ENCODE assay signal across 8 cellular contexts in the genomic region with DNA sequence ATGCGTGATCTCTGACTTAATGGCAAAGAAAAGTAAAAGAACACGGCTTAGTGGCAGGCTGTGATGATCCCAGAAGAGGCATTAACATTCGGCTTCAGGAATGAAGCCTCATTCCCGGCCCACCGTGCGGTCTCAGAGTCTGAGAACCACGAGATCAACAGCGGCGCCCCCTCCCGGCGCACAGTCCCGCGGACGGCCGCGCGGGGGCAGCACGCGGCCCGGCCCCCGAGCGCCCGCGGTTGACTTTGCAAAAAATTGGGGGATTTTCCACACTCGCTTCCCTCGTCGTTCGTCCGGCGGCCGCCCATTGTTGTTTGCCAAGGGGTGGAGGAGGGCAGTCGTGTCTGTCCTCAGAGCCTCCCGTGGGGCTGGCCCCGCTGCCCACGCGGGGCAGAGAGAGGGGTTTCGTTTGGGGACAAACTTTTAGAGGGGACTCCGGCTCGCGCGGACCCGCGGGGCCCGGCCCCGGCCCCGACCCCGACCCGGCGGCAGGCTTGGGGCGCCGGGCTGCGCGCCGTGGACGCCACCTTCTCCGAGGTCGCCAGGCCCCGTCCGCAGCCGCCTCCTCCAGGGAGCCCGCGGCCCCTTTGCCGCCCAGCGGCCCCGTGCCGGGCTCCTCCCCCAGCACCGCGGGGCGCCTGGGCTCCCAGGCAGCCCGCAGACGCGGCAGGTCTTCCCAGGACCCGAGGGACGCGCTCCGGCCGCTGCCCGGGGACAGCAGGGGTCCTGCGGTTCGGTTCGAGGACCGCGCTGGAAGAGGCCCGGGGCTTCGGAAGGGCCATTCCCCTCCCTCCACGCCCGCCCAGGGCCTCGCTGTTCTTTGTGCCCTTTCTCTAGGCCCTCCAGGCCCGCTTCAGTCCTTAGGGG. TPM values are rescaled to one million over a fixed set of nuclear protein-coding genes. Genes with fewer than 3 reads are reported as not detected.
DNase-seq lines count a peak whose midpoint lies in the region; ATAC-seq and TF ChIP-seq lines count a peak whose summit lies in the region.

No MANE protein-coding gene starts in this region.

- peak; percentile 91 for DNase-seq in ELF-1 (ENCODE audit: low read depth, low spot score)
- DNase-seq in SIG-M5 (lab: John Stamatoyannopoulos, UW): peak; percentile 3
- DNase-seq in activated gamma-delta T cell treated with anti-CD3 and anti-CD28 coated beads, Interleukin-2, amount 50 U/mL, for 16 hours (ENCODE audit: low read depth): peak; percentile 67
- DNase-seq in germinal center (ENCODE audit: low spot score): peak; percentile 89
- DNase-seq in omental fat pad (ENCODE audit: low spot score): peak; percentile 74

- peak in 2 of 3 donors; percentile 38 to 82 for TF ChIP-seq CTCF in omental fat pad (IDR thresholded peaks at IDR 0.05)

- peak overlapping the region; percentile 7 for H3K27ac ChIP-seq in temporal lobe (ENCODE audit: low read depth, low read length)

- peak; percentile 79 for TF ChIP-seq RAD21 in Ishikawa (IDR thresholded peaks at IDR 0.05; ENCODE audit: low read depth)

- ATAC-seq in GM21717 (IDR thresholded peaks at IDR 0.05; ENCODE audit: unreplicated experiment) (peak; percentile 54), omental fat pad (ENCODE audit: low FRiP score) (peak; percentile 83)

- TF ChIP-seq EP300 in Ishikawa (IDR thresholded peaks at IDR 0.05; ENCODE audit: borderline replicate concordance): peak; percentile 49; the same call in 1 of the 2 replicates

TF ChIP-seq in Ishikawa, 13 proteins besides CTCF, POLR2A, EP300 and RAD21:
- TF ChIP-seq YY1 (IDR thresholded peaks at IDR 0.05; ENCODE audit: low read depth) (peak; percentile 29; the same call in 1 of the 2 replicates), CEBPB (IDR thresholded peaks at IDR 0.05) (peak; percentile 1; the same call in 1 of the 2 replicates), TEAD4 (IDR thresholded peaks at IDR 0.05) (peak; percentile 63), TCF12 (IDR thresholded peaks at IDR 0.05; ENCODE audit: low read depth) (no peak), TAF1 (IDR thresholded peaks at IDR 0.05; ENCODE audit: low read depth) (peak; percentile 59; the same call in 1 of the 2 replicates), EGR1 (IDR thresholded peaks at IDR 0.05) (peak; percentile 33; the same call in 1 of the 2 replicates), ZBTB7A (IDR thresholded peaks at IDR 0.05; ENCODE audit: low read depth) (peak; percentile 65), FOXM1 (IDR thresholded peaks at IDR 0.05; ENCODE audit: borderline replicate concordance, low read depth) (no peak)
- TF ChIP-seq, protein P1, sequence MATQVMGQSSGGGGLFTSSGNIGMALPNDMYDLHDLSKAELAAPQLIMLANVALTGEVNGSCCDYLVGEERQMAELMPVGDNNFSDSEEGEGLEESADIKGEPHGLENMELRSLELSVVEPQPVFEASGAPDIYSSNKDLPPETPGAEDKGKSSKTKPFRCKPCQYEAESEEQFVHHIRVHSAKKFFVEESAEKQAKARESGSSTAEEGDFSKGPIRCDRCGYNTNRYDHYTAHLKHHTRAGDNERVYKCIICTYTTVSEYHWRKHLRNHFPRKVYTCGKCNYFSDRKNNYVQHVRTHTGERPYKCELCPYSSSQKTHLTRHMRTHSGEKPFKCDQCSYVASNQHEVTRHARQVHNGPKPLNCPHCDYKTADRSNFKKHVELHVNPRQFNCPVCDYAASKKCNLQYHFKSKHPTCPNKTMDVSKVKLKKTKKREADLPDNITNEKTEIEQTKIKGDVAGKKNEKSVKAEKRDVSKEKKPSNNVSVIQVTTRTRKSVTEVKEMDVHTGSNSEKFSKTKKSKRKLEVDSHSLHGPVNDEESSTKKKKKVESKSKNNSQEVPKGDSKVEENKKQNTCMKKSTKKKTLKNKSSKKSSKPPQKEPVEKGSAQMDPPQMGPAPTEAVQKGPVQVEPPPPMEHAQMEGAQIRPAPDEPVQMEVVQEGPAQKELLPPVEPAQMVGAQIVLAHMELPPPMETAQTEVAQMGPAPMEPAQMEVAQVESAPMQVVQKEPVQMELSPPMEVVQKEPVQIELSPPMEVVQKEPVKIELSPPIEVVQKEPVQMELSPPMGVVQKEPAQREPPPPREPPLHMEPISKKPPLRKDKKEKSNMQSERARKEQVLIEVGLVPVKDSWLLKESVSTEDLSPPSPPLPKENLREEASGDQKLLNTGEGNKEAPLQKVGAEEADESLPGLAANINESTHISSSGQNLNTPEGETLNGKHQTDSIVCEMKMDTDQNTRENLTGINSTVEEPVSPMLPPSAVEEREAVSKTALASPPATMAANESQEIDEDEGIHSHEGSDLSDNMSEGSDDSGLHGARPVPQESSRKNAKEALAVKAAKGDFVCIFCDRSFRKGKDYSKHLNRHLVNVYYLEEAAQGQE (IDR thresholded peaks at IDR 0.05; ENCODE audit: low read depth): no peak
- TF ChIP-seq, protein P2, sequence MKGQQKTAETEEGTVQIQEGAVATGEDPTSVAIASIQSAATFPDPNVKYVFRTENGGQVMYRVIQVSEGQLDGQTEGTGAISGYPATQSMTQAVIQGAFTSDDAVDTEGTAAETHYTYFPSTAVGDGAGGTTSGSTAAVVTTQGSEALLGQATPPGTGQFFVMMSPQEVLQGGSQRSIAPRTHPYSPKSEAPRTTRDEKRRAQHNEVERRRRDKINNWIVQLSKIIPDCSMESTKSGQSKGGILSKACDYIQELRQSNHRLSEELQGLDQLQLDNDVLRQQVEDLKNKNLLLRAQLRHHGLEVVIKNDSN (IDR thresholded peaks at IDR 0.05): peak; percentile 21; the same call in 1 of the 2 replicates
- TF ChIP-seq, protein P3, sequence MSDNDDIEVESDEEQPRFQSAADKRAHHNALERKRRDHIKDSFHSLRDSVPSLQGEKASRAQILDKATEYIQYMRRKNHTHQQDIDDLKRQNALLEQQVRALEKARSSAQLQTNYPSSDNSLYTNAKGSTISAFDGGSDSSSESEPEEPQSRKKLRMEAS (IDR thresholded peaks at IDR 0.05): peak; percentile 60

RNA-seq across cellular contexts. Expression of gene HS6ST1, which starts 3.3 kb away (rescaled TPM):
- total RNA-seq in omental fat pad (10 to 100 TPM; 17.8 to 28.9 (median 24.3) TPM), temporal lobe (48.7 TPM)

Comparison
In these comparisons a context has a peak if more than half of its experiments do, and no peak if none do; other contexts are left out.
1. Peak in every context shown above with its lines: DNase-seq, ATAC-seq and H3K27ac ChIP-seq.
2. DNase-seq: peak in every context shown above with its lines; median percentile 91 in ELF-1; 89 in germinal center; 74 in omental fat pad; 67 in activated gamma-delta T cell treated with anti-CD3 and anti-CD28 coated beads, Interleukin-2, amount 50 U/mL, for 16 hours; 3 in SIG-M5.